Comparison of ENCODE assay signal across 16 cellular contexts in the genomic region with DNA sequence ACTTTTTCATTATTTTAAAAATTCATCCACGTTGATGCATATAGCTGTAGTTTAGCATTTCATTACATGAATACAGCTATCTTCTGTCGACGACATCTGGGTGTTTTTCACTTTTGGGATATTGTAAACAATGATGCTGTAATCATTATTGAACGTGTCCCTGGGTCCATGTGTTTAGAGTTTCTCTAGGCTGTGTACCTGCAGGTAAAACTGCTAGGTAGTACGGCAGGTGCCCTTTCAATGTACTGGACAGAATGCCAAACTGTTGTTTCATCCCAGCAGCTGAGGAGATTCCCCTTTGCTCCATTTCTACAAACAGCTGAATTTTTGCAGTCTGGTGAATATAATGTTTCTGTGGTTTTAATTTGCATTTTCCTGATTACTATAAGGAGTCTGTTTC.
DNase-seq lines count a peak whose midpoint lies in the region; ATAC-seq and TF ChIP-seq lines count a peak whose summit lies in the region.
"Had no signal": no experiment of that assay in that cellular context is flagged by ENCODE, and none has a peak within 500 bp of the region (broad histone marks: within the 10 kb centered on the region; RNA-seq: fewer than 3 reads in every experiment).

No MANE protein-coding gene starts in this region.

- POLR2A ChIA-PET in CD8-positive, alpha-beta memory T cell (lab: Charles Lee): no interaction called here

- H3K27ac ChIP-seq in CD8-positive, alpha-beta memory T cell (ENCODE audit: low read depth, low read length): no peak overlapping the region
- H3K27ac ChIP-seq in heart right ventricle (no peak overlapping the region), caudate nucleus (ENCODE audit: low read depth, low read length) (no peak overlapping the region)
- H3K27ac ChIP-seq: Peyer's patch had no signal

- TF ChIP-seq CTCF in chondrocyte (IDR thresholded peaks at IDR 0.05) (no peak), nephron progenitor cell (IDR thresholded peaks at IDR 0.05) (no peak), heart right ventricle (IDR thresholded peaks at IDR 0.05) (no peak)

- H3K4me1 ChIP-seq in CD8-positive, alpha-beta memory T cell (ENCODE audit: insufficient read depth, low read length): no peaks in the 10 kb centered on the region
- no peaks in the 10 kb centered on the region for H3K4me1 ChIP-seq in heart right ventricle
- H3K4me1 ChIP-seq: Peyer's patch had no signal

- CTCF ChIA-PET in CD8-positive, alpha-beta memory T cell (lab: Charles Lee): no interaction called here

- H3K36me3 Mint-ChIP-seq in CD8-positive, alpha-beta memory T cell: peaks cover 0 to 76% (median 15%) of the 10 kb centered on the region in 3 donors
- H3K36me3 Mint-ChIP-seq in chondrocyte (ENCODE audit: low read depth) (peaks cover 24% of the 10 kb centered on the region), nephron progenitor cell (ENCODE audit: low read depth) (peaks cover 45% of the 10 kb centered on the region)

- no peaks in the 10 kb centered on the region for H3K9me3 ChIP-seq in CD8-positive, alpha-beta memory T cell (ENCODE audit: low read length)
- H3K9me3 ChIP-seq in heart right ventricle: no peaks in the 10 kb centered on the region
- H3K9me3 ChIP-seq: Peyer's patch had no signal

- H3K27me3 Mint-ChIP-seq in CD8-positive, alpha-beta memory T cell: no peaks in the 10 kb centered on the region
- H3K27me3 Mint-ChIP-seq in chondrocyte (ENCODE audit: low read depth): no peaks in the 10 kb centered on the region
- H3K27me3 Mint-ChIP-seq in nephron progenitor cell (ENCODE audit: low read depth, poor library complexity): no peaks in the 10 kb centered on the region

- intact Hi-C loops in heart right ventricle (cut with DNase I): loop anchor here in 2 of 10 donors (10.0 kb wide), 1 partner anchor 47 kb away; no protein-coding TSS in a partner anchor

- no peak for DNase-seq in CD8-positive, alpha-beta memory T cell
- DNase-seq in NCI-H526 (lab: John Stamatoyannopoulos, UW): peak; percentile 10 to 29
- DNase-seq in chondrocyte (ENCODE audit: low spot score): no peak
- DNase-seq in nephron progenitor cell: no peak
- no peak for DNase-seq in heart right ventricle
- DNase-seq in caudate nucleus (lab: John Stamatoyannopoulos, UW): no peak
- DNase-seq: COR-L47, DMS153, NCI-H187 treated with DMSO at 0.1 percent for 48 hours, NCI-H2171, NCI-H446 treated with DMSO at 0.1 percent for 48 hours, NCI-H82, Peyer's patch, SHP77 had no signal

- peaks cover 3 to 13% (median 8%) of the 10 kb centered on the region in 3 donors for H3K4me1 Mint-ChIP-seq in CD8-positive, alpha-beta memory T cell
- H3K4me1 Mint-ChIP-seq in chondrocyte (ENCODE audit: low read depth): peaks cover 2% of the 10 kb centered on the region
- H3K4me1 Mint-ChIP-seq in nephron progenitor cell: no peaks in the 10 kb centered on the region
- H3K4me1 Mint-ChIP-seq: GM23338 had no signal

- H3K4me3 ChIP-seq in CD8-positive, alpha-beta memory T cell (ENCODE audit: low read length): no peak overlapping the region
- H3K4me3 ChIP-seq in heart right ventricle: no peak overlapping the region
- H3K4me3 ChIP-seq: GM23338, Peyer's patch had no signal

- H3K9me3 Mint-ChIP-seq in CD8-positive, alpha-beta memory T cell: no peaks in the 10 kb centered on the region
- H3K9me3 Mint-ChIP-seq in chondrocyte (ENCODE audit: low read depth) (no peaks in the 10 kb centered on the region), nephron progenitor cell (no peaks in the 10 kb centered on the region)
- H3K9me3 Mint-ChIP-seq: GM23338 had no signal

- no peak overlapping the region for H3K4me3 Mint-ChIP-seq in CD8-positive, alpha-beta memory T cell
- H3K4me3 Mint-ChIP-seq in chondrocyte (ENCODE audit: unreplicated experiment) (no peak overlapping the region), nephron progenitor cell (no peak overlapping the region)
- H3K4me3 Mint-ChIP-seq: GM23338 had no signal

- H3K27me3 ChIP-seq in CD8-positive, alpha-beta memory T cell (ENCODE audit: insufficient read depth, low read length, poor library complexity, severe bottlenecking): no peaks in the 10 kb centered on the region
- no peaks in the 10 kb centered on the region for H3K27me3 ChIP-seq in heart right ventricle
- H3K27me3 ChIP-seq: Peyer's patch had no signal

- H3K27ac Mint-ChIP-seq in CD8-positive, alpha-beta memory T cell: peak overlapping the region in 7 of 8 donors; percentile 14 to 85 (median 54)
- peak overlapping the region; percentile 23 for H3K27ac Mint-ChIP-seq in chondrocyte (ENCODE audit: unreplicated experiment)
- peak overlapping the region; percentile 41 for H3K27ac Mint-ChIP-seq in nephron progenitor cell
- H3K27ac Mint-ChIP-seq: GM23338 had no signal

- ATAC-seq in heart right ventricle (no peak), HG02973 (IDR thresholded peaks at IDR 0.05; ENCODE audit: unreplicated experiment) (no peak)
- ATAC-seq: GM23338 had no signal

- WGBS in heart right ventricle, 2 donors: 87 to 88% methylated on average over 5 of the region's 5 CpGs

- peaks cover 12% of the 10 kb centered on the region for H3K36me3 ChIP-seq in CD8-positive, alpha-beta memory T cell (ENCODE audit: insufficient read depth, low read length)
- peaks cover 0 to 100% (median 37%) of the 10 kb centered on the region in 9 donors for H3K36me3 ChIP-seq in heart right ventricle

Comparison
In these comparisons a context has a peak if more than half of its experiments do, and no peak if none do; other contexts are left out.
1. DNase-seq: peak in NCI-H526 (2 of 2); none in CD8-positive, alpha-beta memory T cell (0 of 5), chondrocyte (single experiment), nephron progenitor cell (single experiment), heart right ventricle (0 of 2) and caudate nucleus (0 of 61).
2. Peak in every context shown above with its lines, with median percentiles within 50 percentile points of each other: H3K27ac Mint-ChIP-seq.